ENCODE assay signal across 11 cellular contexts in genomic region chr11:102320679-102321078, GRCh38. TPM values are rescaled to one million over a fixed set of nuclear protein-coding genes. Genes with fewer than 3 reads are reported as not detected.
DNase-seq lines count a peak whose midpoint lies in the region; ATAC-seq and TF ChIP-seq lines count a peak whose summit lies in the region.
"Had no signal": no experiment of that assay in that cellular context is flagged by ENCODE, and none has a peak within 500 bp of the region (broad histone marks: within the 10 kb centered on the region; RNA-seq: fewer than 3 reads in every experiment).

No MANE protein-coding gene starts in this region.

- no peaks in the 10 kb centered on the region for H3K27me3 Mint-ChIP-seq in activated naive CD4-positive, alpha-beta T cell treated with anti-CD3 and anti-CD28 coated beads, Interleukin-2, amount 50 U/mL, for 24 hours
- H3K27me3 Mint-ChIP-seq in activated T-helper 1 cell treated with anti-CD3 and anti-CD28 coated beads, Interleukin-12 subunit alpha, Interleukin-12 subunit beta, Interleukin-2, Interleukin-4 antibody, amounts not matched to agents 30 ng/mL and 10 ng/mL and 1 ng/mL, durations not matched to agents 14 hours and 24 hours and 36 hours (ENCODE audit: insufficient read depth) = no peaks in the 10 kb centered on the region
- no peaks in the 10 kb centered on the region for H3K27me3 Mint-ChIP-seq in memory B cell

- H3K36me3 Mint-ChIP-seq in activated naive CD4-positive, alpha-beta T cell treated with anti-CD3 and anti-CD28 coated beads, Interleukin-2, amount 50 U/mL, for 24 hours = peaks cover 25% of the 10 kb centered on the region
- H3K36me3 Mint-ChIP-seq in activated T-helper 1 cell treated with anti-CD3 and anti-CD28 coated beads, Interleukin-12 subunit alpha, Interleukin-12 subunit beta, Interleukin-2, Interleukin-4 antibody, amounts not matched to agents 30 ng/mL and 10 ng/mL and 1 ng/mL, durations not matched to agents 14 hours and 24 hours and 36 hours (ENCODE audit: low read depth) = peaks cover 47% of the 10 kb centered on the region
- H3K36me3 Mint-ChIP-seq in memory B cell = peaks cover 42% of the 10 kb centered on the region

- peak overlapping the region; percentile 84 to 89 (median 87) for H3K27ac ChIP-seq in transverse colon

- peaks cover 3 to 51% (median 17%) of the 10 kb centered on the region in 4 donors for H3K4me1 ChIP-seq in transverse colon

- H3K4me1 Mint-ChIP-seq in activated naive CD4-positive, alpha-beta T cell treated with anti-CD3 and anti-CD28 coated beads, Interleukin-2, amount 50 U/mL, for 24 hours = peaks cover 62% of the 10 kb centered on the region
- H3K4me1 Mint-ChIP-seq in activated T-helper 1 cell treated with anti-CD3 and anti-CD28 coated beads, Interleukin-12 subunit alpha, Interleukin-12 subunit beta, Interleukin-2, Interleukin-4 antibody, amounts not matched to agents 30 ng/mL and 10 ng/mL and 1 ng/mL, durations not matched to agents 14 hours and 24 hours and 36 hours (ENCODE audit: low read depth) = peaks cover 67% of the 10 kb centered on the region
- peaks cover 40% of the 10 kb centered on the region for H3K4me1 Mint-ChIP-seq in memory B cell

- in situ Hi-C loops in transverse colon (cut with MboI; ENCODE audit: low pct_ligation_motif_present in 1 of 4, low pct_unique_long_range_greater_than_20kb in 1 of 4, low sequenced_read_pairs in 3 of 4) (no loop called here), KBM-7 (cut with MboI; ENCODE audit: low pct_unique_long_range_greater_than_20kb, low sequenced_read_pairs) (no loop called here)

- H3K36me3 ChIP-seq in transverse colon = no peaks in the 10 kb centered on the region

- no peaks in the 10 kb centered on the region for H3K9me3 Mint-ChIP-seq in activated naive CD4-positive, alpha-beta T cell treated with anti-CD3 and anti-CD28 coated beads, Interleukin-2, amount 50 U/mL, for 24 hours
- H3K9me3 Mint-ChIP-seq in activated T-helper 1 cell treated with anti-CD3 and anti-CD28 coated beads, Interleukin-12 subunit alpha, Interleukin-12 subunit beta, Interleukin-2, Interleukin-4 antibody, amounts not matched to agents 30 ng/mL and 10 ng/mL and 1 ng/mL, durations not matched to agents 14 hours and 24 hours and 36 hours = no peaks in the 10 kb centered on the region
- no peaks in the 10 kb centered on the region for H3K9me3 Mint-ChIP-seq in memory B cell

- no peaks in the 10 kb centered on the region for H3K27me3 ChIP-seq in transverse colon

- peak overlapping the region in 1 of 4 donors; percentile 65 for H3K4me3 ChIP-seq in transverse colon

- no peaks in the 10 kb centered on the region for H3K9me3 ChIP-seq in transverse colon

- no peak for TF ChIP-seq EP300 in transverse colon (IDR thresholded peaks at IDR 0.05; ENCODE audit: low read depth)

- no peak for TF ChIP-seq CTCF in transverse colon (IDR thresholded peaks at IDR 0.05)

- no peak for TF ChIP-seq POLR2A in transverse colon (IDR thresholded peaks at IDR 0.05)

- H3K27ac Mint-ChIP-seq in activated naive CD4-positive, alpha-beta T cell treated with anti-CD3 and anti-CD28 coated beads, Interleukin-2, amount 50 U/mL, for 24 hours = peak overlapping the region; percentile 96
- H3K27ac Mint-ChIP-seq in activated T-helper 1 cell treated with anti-CD3 and anti-CD28 coated beads, Interleukin-12 subunit alpha, Interleukin-12 subunit beta, Interleukin-2, Interleukin-4 antibody, amounts not matched to agents 30 ng/mL and 10 ng/mL and 1 ng/mL, durations not matched to agents 14 hours and 24 hours and 36 hours = peak overlapping the region; percentile 95
- H3K27ac Mint-ChIP-seq in memory B cell = peak overlapping the region; percentile 96

- no peak for ATAC-seq in memory B cell (ENCODE audit: low read depth)

- DNase-seq in activated naive CD4-positive, alpha-beta T cell treated with anti-CD3 and anti-CD28 coated beads, Interleukin-2, amount 50 U/mL, for 16 hours = no peak
- no peak for DNase-seq in activated T-helper 1 cell treated with anti-CD3 and anti-CD28 coated beads, Interleukin-12 subunit alpha, Interleukin-12 subunit beta, Interleukin-2, Interleukin-4 antibody, amounts not matched to agents 30 ng/mL and 10 ng/mL and 1 ng/mL, durations not matched to agents 14 hours and 24 hours and 36 hours (ENCODE audit: low spot score)
- DNase-seq in memory B cell (ENCODE audit: low spot score in 2 of 2) (no peak), transverse colon (no peak), NCI-H2081 treated with DMSO at 0.1 percent for 48 hours (lab: John Stamatoyannopoulos, UW) (no peak), NCI-H226 (no peak), KBM-7 (no peak)
- DNase-seq: activated CD4-positive, alpha-beta T cell treated with anti-CD3 and anti-CD28 coated beads for 4 hours; glutamatergic neuron; stimulated activated CD4-positive, alpha-beta T cell treated with anti-CD3 and anti-CD28 coated beads, Interleukin-4, amount 100 ng/mL, for 4 hours had no signal

- peak overlapping the region; percentile 97 for H3K4me3 Mint-ChIP-seq in activated naive CD4-positive, alpha-beta T cell treated with anti-CD3 and anti-CD28 coated beads, Interleukin-2, amount 50 U/mL, for 24 hours
- peak overlapping the region; percentile 97 for H3K4me3 Mint-ChIP-seq in activated T-helper 1 cell treated with anti-CD3 and anti-CD28 coated beads, Interleukin-12 subunit alpha, Interleukin-12 subunit beta, Interleukin-2, Interleukin-4 antibody, amounts not matched to agents 30 ng/mL and 10 ng/mL and 1 ng/mL, durations not matched to agents 14 hours and 24 hours and 36 hours
- peak overlapping the region; percentile 94 for H3K4me3 Mint-ChIP-seq in memory B cell

- intact Hi-C loops in activated T-helper 1 cell treated with anti-CD3 and anti-CD28 coated beads, Interleukin-12 subunit alpha, Interleukin-12 subunit beta, Interleukin-2, Interleukin-4 antibody, amounts not matched to agents 30 ng/mL and 10 ng/mL and 1 ng/mL, durations not matched to agents 14 hours and 24 hours and 36 hours (cut with micrococcal nuclease) = no loop called here
- intact Hi-C loops in transverse colon (cut with DNase I; ENCODE audit: low total_unique reads) = no loop called here

RNA-seq across cellular contexts. Expression of gene BIRC3, which starts 3.4 kb away (rescaled TPM):
- 101 and 108 TPM in 2 replicates for total RNA-seq in activated T-helper 1 cell treated with anti-CD3 and anti-CD28 coated beads, Interleukin-12 subunit alpha, Interleukin-12 subunit beta, Interleukin-2, Interleukin-4 antibody, amounts not matched to agents 30 ng/mL and 10 ng/mL and 1 ng/mL, durations not matched to agents 14 hours and 24 hours and 36 hours
- total RNA-seq in transverse colon = 10 to 100 TPM in 3 of 4 donors, 1 to 10 TPM in 1; 2.2 to 57.8 (median 53.0) TPM

RNA-seq across cellular contexts. Expression of gene BIRC2, which starts 26.3 kb away (rescaled TPM):
- 30.6 and 33.3 TPM in 2 replicates for total RNA-seq in activated T-helper 1 cell treated with anti-CD3 and anti-CD28 coated beads, Interleukin-12 subunit alpha, Interleukin-12 subunit beta, Interleukin-2, Interleukin-4 antibody, amounts not matched to agents 30 ng/mL and 10 ng/mL and 1 ng/mL, durations not matched to agents 14 hours and 24 hours and 36 hours
- total RNA-seq in transverse colon = 10 to 100 TPM; 66.5 to 95.9 (median 73.2) TPM
